15 cellular contexts compared by ENCODE assay signal in genomic region chr16:29765167-29766032, GRCh38. TPM values are rescaled to one million over a fixed set of nuclear protein-coding genes. Genes with fewer than 3 reads are reported as not detected.
DNase-seq lines count a peak whose midpoint lies in the region; ATAC-seq, FAIRE-seq and TF ChIP-seq lines count a peak whose summit lies in the region.
"Had no signal": no experiment of that assay in that cellular context is flagged by ENCODE, and none has a peak within 500 bp of the region (broad histone marks: within the 10 kb centered on the region; RNA-seq: fewer than 3 reads in every experiment).

No MANE protein-coding gene starts in this region.

- TF ChIP-seq POLR2A in lower leg skin (IDR thresholded peaks at IDR 0.05), result no peak

- H3K4me1 ChIP-seq in HEK293 (ENCODE audit: control insufficient read depth, insufficient read depth, low read length), result no peaks in the 10 kb centered on the region
- H3K4me1 ChIP-seq in small intestine (ENCODE audit: control insufficient read depth in 2 of 2, insufficient read depth in 1 of 2, low read depth in 1 of 2, low read length in 1 of 2), result peaks cover 0 to 3% of the 10 kb centered on the region in 2 donors

- TF ChIP-seq CTCF in HEK293 (tag by site-specific recombination; IDR thresholded peaks at IDR 0.05) (no peak), WTC11 (IDR thresholded peaks at IDR 0.05) (no peak), lower leg skin (IDR thresholded peaks at IDR 0.05) (peak in 1 of 3 donors; percentile 43)

- no peak overlapping the region for H3K4me3 ChIP-seq in HEK293 (ENCODE audit: low read depth, low read length)
- H3K4me3 ChIP-seq in small intestine (ENCODE audit: low read depth in 1 of 2, low read length in 2 of 2), result no peak overlapping the region
- no peak overlapping the region for H3K4me3 ChIP-seq in lower leg skin (ENCODE audit: low read depth, poor library complexity, severe bottlenecking)
- H3K4me3 ChIP-seq: GM23248 had no signal

- H3K9me3 Mint-ChIP-seq in WTC11, result no peaks in the 10 kb centered on the region

- H3K27me3 ChIP-seq in small intestine (ENCODE audit: control insufficient read depth in 2 of 2, insufficient read depth in 2 of 2, low read length in 2 of 2), result no peaks in the 10 kb centered on the region

- no peak overlapping the region for H3K27ac Mint-ChIP-seq in WTC11

- WGBS in small intestine, 3 donors, result 16 to 53% (median 32%) methylated on average over 15 of the region's 15 CpGs
- 67% methylated on average over 15 of the region's 15 CpGs for WGBS in lower leg skin, 2 donors

- H3K36me3 ChIP-seq in HEK293 (ENCODE audit: control insufficient read depth in 2 of 2, insufficient read depth in 1 of 2, low read length in 2 of 2), result no peaks in the 10 kb centered on the region
- H3K36me3 ChIP-seq in small intestine (ENCODE audit: control insufficient read depth in 2 of 2, insufficient read depth in 2 of 2, low read length in 2 of 2), result no peaks in the 10 kb centered on the region

- peak; percentile 96 for DNase-seq in NCI-H2107 treated with DMSO at 0.1 percent for 48 hours (lab: John Stamatoyannopoulos, UW; ENCODE audit: unreplicated experiment)
- no peak for DNase-seq in WTC11 (ENCODE audit: low spot score)
- peak; percentile 98 for DNase-seq in small intestine
- DNase-seq in stimulated activated CD4-positive, alpha-beta T cell treated with anti-CD3 and anti-CD28 coated beads, Interleukin-4, amount 100 ng/mL, for 1 hour, result no peak
- DNase-seq in lower leg skin (ENCODE audit: low spot score in 2 of 2), result no peak
- no peak for DNase-seq in SK-N-DZ (ENCODE audit: low spot score)
- DNase-seq: activated CD4-positive, alpha-beta T cell treated with anti-CD3 and anti-CD28 coated beads, Interleukin-2, amount 50 U/mL, for 1 hour; activated effector memory CD4-positive, alpha-beta T cell treated with anti-CD3 and anti-CD28 coated beads, Interleukin-2, amount 50 U/mL, for 16 hours; GM23248 had no signal

- CTCF ChIA-PET in HEK293 (lab: Yijun Ruan, JAX), result interaction anchor here (1.0 kb wide), 1 partner anchor 11 kb away, joined by 3 read pairs; no protein-coding TSS in a partner anchor
- CTCF ChIA-PET in WTC11 (lab: Charles Lee), result interaction anchor here (0.8 to 2.6 kb wide), 3 partner anchors 20 to 25 kb away, joined by 3 to 9 read pairs (median 6); partner anchors contain the start of gene KIF22

- H3K9me3 ChIP-seq in HEK293 (ENCODE audit: control insufficient read depth, insufficient read depth, low read depth, low read length), result no peaks in the 10 kb centered on the region
- no peaks in the 10 kb centered on the region for H3K9me3 ChIP-seq in small intestine (ENCODE audit: control insufficient read depth, low read depth)

- POLR2A ChIA-PET in HEK293 (lab: Yijun Ruan, JAX), result interaction anchor here (0.9 to 1.2 kb wide), 2 partner anchors 24 to 25 kb away, joined by 3 read pairs; partner anchors contain the start of gene KIF22
- POLR2A ChIA-PET in WTC11 (lab: Charles Lee), result no interaction called here

- FAIRE-seq in small intestine (lab: Jason Lieb, UNC), result no peak
- FAIRE-seq: bronchial epithelial cell had no signal

- intact Hi-C loops in lower leg skin (cut with DNase I; ENCODE audit: low total_unique reads), result no loop called here

- H3K4me3 Mint-ChIP-seq in WTC11, result no peak overlapping the region

- H3K27me3 Mint-ChIP-seq in WTC11 (ENCODE audit: low read depth), result peaks cover 3% of the 10 kb centered on the region; the same call in 1 of the 2 replicates

- H3K4me1 Mint-ChIP-seq in WTC11, result peaks cover 7% of the 10 kb centered on the region; the same call in 1 of the 2 replicates

- ATAC-seq in WTC11, result no peak
- ATAC-seq in HG03159 (IDR thresholded peaks at IDR 0.05; ENCODE audit: unreplicated experiment), result no peak

- H3K36me3 Mint-ChIP-seq in WTC11, result no peaks in the 10 kb centered on the region

- H3K27ac ChIP-seq in HEK293 (ENCODE audit: extremely low read depth, low read depth, low read length), result no peak overlapping the region
- peak overlapping the region; percentile 43 to 57 for H3K27ac ChIP-seq in small intestine (ENCODE audit: low read depth in 1 of 2, low read length in 1 of 2)
- H3K27ac ChIP-seq: GM23248 had no signal

TF ChIP-seq in HEK293, 187 proteins besides CTCF, POLR2A, EP300 and RAD21 (continues in another document):
- TF ChIP-seq ZFP3 (tag by site-specific recombination; IDR thresholded peaks at IDR 0.05; ENCODE audit: low read depth) (no peak), ZNF629 (tag by site-specific recombination; IDR thresholded peaks at IDR 0.05) (no peak), SCRT2 (tag by site-specific recombination; IDR thresholded peaks at IDR 0.05) (no peak), ZNF157 (tag by site-specific recombination; IDR thresholded peaks at IDR 0.05) (no peak), ZEB2 (tag by site-specific recombination; IDR thresholded peaks at IDR 0.05) (peak; percentile 18; the same call in 1 of the 2 replicates), ZNF24 (tag by site-specific recombination; IDR thresholded peaks at IDR 0.05) (no peak), OSR2 (tag by site-specific recombination; IDR thresholded peaks at IDR 0.05) (no peak; the same call in 1 of the 2 replicates), ZNF214 (tag by site-specific recombination; IDR thresholded peaks at IDR 0.05; ENCODE audit: borderline replicate concordance) (no peak)

TF ChIP-seq in WTC11, 78 proteins besides CTCF, POLR2A, EP300 and RAD21:
- TF ChIP-seq GABPB1 (CRISPR knock-in tag; IDR thresholded peaks at IDR 0.05), result peak; percentile 64
- TF ChIP-seq, protein P1, sequence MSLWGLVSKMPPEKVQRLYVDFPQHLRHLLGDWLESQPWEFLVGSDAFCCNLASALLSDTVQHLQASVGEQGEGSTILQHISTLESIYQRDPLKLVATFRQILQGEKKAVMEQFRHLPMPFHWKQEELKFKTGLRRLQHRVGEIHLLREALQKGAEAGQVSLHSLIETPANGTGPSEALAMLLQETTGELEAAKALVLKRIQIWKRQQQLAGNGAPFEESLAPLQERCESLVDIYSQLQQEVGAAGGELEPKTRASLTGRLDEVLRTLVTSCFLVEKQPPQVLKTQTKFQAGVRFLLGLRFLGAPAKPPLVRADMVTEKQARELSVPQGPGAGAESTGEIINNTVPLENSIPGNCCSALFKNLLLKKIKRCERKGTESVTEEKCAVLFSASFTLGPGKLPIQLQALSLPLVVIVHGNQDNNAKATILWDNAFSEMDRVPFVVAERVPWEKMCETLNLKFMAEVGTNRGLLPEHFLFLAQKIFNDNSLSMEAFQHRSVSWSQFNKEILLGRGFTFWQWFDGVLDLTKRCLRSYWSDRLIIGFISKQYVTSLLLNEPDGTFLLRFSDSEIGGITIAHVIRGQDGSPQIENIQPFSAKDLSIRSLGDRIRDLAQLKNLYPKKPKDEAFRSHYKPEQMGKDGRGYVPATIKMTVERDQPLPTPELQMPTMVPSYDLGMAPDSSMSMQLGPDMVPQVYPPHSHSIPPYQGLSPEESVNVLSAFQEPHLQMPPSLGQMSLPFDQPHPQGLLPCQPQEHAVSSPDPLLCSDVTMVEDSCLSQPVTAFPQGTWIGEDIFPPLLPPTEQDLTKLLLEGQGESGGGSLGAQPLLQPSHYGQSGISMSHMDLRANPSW (CRISPR knock-in tag; conservative IDR thresholded peaks at IDR 0.05; ENCODE audit: low read depth), result no peak
TF ChIP-seq in WTC11: peak in this region for 1.

RNA-seq across cellular contexts. Expression of gene ZG16, which starts 12.7 kb away (rescaled TPM):
- total RNA-seq in WTC11 (2021) (not detected in 3 replicates), lower leg skin (not detected)
- 100 to 1,000 TPM in 1 of 3 donors, 10 to 100 TPM in 2; 19.3 to 186 (median 75.4) TPM for polyA plus RNA-seq in small intestine
- not detected in 2 replicates for polyA plus RNA-seq in SK-N-DZ (2014; cell fraction: cytosol; rRNA removed)
- polyA plus RNA-seq in SK-N-DZ (2014; cell fraction: nucleus; rRNA removed), result not detected in 2 replicates
- total RNA-seq: bronchial epithelial cell, epithelial cell of proximal tubule, GM23248, NCI-H460, renal cortical epithelial cell had no signal
- polyA plus RNA-seq: GM23248 had no signal

RNA-seq across cellular contexts. Expression of gene C16orf54, which starts 19.6 kb away (rescaled TPM):
- total RNA-seq in WTC11 (2021) (0.09 to 0.14 TPM (median 0.11 TPM) in 3 replicates), lower leg skin (1 to 10 TPM in 1 of 4 donors, under 1 TPM in 1, not detected in 2; 0.27 to 1.1 TPM)
- 1 to 10 TPM in 1 of 3 donors, under 1 TPM in 2; 0.22 to 1.4 (median 0.95) TPM for polyA plus RNA-seq in small intestine
- not detected in 2 replicates for polyA plus RNA-seq in SK-N-DZ (2014; cell fraction: cytosol; rRNA removed)
- polyA plus RNA-seq in SK-N-DZ (2014; cell fraction: nucleus; rRNA removed), result not detected in 2 replicates
- total RNA-seq: bronchial epithelial cell, epithelial cell of proximal tubule, GM23248, NCI-H460, renal cortical epithelial cell had no signal
- polyA plus RNA-seq: GM23248 had no signal

RNA-seq across cellular contexts. Expression of gene KIF22, which starts 25.2 kb away (rescaled TPM):
- total RNA-seq in WTC11 (2021) (165 to 182 TPM (median 175 TPM) in 3 replicates), lower leg skin (10 to 100 TPM; 36.8 to 81.2 (median 44.9) TPM)
- 10 to 100 TPM; 17.0 to 61.7 (median 23.5) TPM for polyA plus RNA-seq in small intestine
- 221 and 246 TPM in 2 replicates for polyA plus RNA-seq in SK-N-DZ (2014; cell fraction: cytosol; rRNA removed)
- polyA plus RNA-seq in SK-N-DZ (2014; cell fraction: nucleus; rRNA removed), result 679 and 767 TPM in 2 replicates

RNA-seq across cellular contexts. Expression of gene MAZ, which starts 40.9 kb away (rescaled TPM):
- total RNA-seq in WTC11 (2021) (392 to 405 TPM (median 395 TPM) in 3 replicates), lower leg skin (100 to 1,000 TPM in 1 of 4 donors, 10 to 100 TPM in 3; 62.1 to 101 (median 84.8) TPM)
- polyA plus RNA-seq in small intestine, result 100 to 1,000 TPM in 1 of 3 donors, 10 to 100 TPM in 2; 91.9 to 269 (median 96.2) TPM
- 364 and 496 TPM in 2 replicates for polyA plus RNA-seq in SK-N-DZ (2014; cell fraction: cytosol; rRNA removed)
- polyA plus RNA-seq in SK-N-DZ (2014; cell fraction: nucleus; rRNA removed), result 262 and 344 TPM in 2 replicates

RNA-seq across cellular contexts. Expression of gene PRRT2, which starts 46.6 kb away (rescaled TPM):
- total RNA-seq in WTC11 (2021) (20.5 to 25.3 TPM (median 23.6 TPM) in 3 replicates), lower leg skin (1 to 10 TPM in 3 of 4 donors, not detected in 1; 1.1 to 3.6 (median 1.4) TPM)
- 1 to 10 TPM in 1 of 3 donors, under 1 TPM in 1, not detected in 1; 0.27 to 2.7 TPM for polyA plus RNA-seq in small intestine
- 29.9 and 41.5 TPM in 2 replicates for polyA plus RNA-seq in SK-N-DZ (2014; cell fraction: cytosol; rRNA removed)
- polyA plus RNA-seq in SK-N-DZ (2014; cell fraction: nucleus; rRNA removed), result 231 and 327 TPM in 2 replicates
- total RNA-seq: bronchial epithelial cell had no signal

Comparison
In these comparisons a context has a peak if more than half of its experiments do, and no peak if none do; other contexts are left out.
1. DNase-seq: peak in NCI-H2107 treated with DMSO at 0.1 percent for 48 hours (single experiment) and small intestine (single experiment); none in WTC11 (single experiment), stimulated activated CD4-positive, alpha-beta T cell treated with anti-CD3 and anti-CD28 coated beads, Interleukin-4, amount 100 ng/mL, for 1 hour (single experiment), lower leg skin (0 of 2) and SK-N-DZ (single experiment).
2. Of the 8 proteins assayed by ChIP-seq in both HEK293 and WTC11: peak only in HEK293: ZNF121; only in WTC11: none; in both: none; in neither: 7.